Comparison of ENCODE assay signal across 22 cellular contexts in the genomic region with DNA sequence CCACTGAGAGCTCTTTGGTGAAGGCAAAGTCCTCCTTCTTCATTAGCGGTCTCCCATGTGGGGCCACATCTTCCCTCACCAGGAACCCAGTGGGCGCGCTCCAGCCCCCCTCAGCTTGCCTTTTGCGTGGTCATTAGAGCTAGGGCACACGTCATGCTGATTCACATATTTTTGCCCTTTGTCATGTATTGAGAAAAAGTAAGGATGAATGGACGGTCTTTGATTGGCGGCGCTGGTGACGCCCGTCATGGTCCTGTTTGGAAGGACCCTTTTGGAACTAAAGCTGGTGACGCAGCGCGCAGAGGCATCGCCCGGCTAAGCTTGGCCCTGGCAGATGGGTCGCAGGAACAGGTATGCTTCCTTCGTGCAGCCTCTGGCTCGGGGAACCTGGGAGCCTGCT. TPM values are rescaled to one million over a fixed set of nuclear protein-coding genes. Genes with fewer than 3 reads are reported as not detected.
"Had no signal": no experiment of that assay in that cellular context is flagged by ENCODE, and none has a peak within 500 bp of the region (broad histone marks: within the 10 kb centered on the region; RNA-seq: fewer than 3 reads in every experiment).

No MANE protein-coding gene starts in this region.

- FAIRE-seq: frontal cortex, kidney had no signal

- H3K27ac ChIP-seq: adrenal gland, psoas muscle, skin epidermis, uterus, VCaP had no signal

- H3K9me3 ChIP-seq: adrenal gland, psoas muscle, tibial artery, uterus had no signal

- H3K36me3 Mint-ChIP-seq: activated naive CD4-positive, alpha-beta T cell treated with anti-CD3 and anti-CD28 coated beads, Interleukin-2, amount 50 U/mL, for 24 hours had no signal

- H3K4me1 Mint-ChIP-seq: activated naive CD4-positive, alpha-beta T cell treated with anti-CD3 and anti-CD28 coated beads, Interleukin-2, amount 50 U/mL, for 24 hours had no signal

- DNase-seq: activated CD4-positive, alpha-beta T cell treated with anti-CD3 and anti-CD28 coated beads for 1 hour; activated CD4-positive, alpha-beta T cell treated with anti-CD3 and anti-CD28 coated beads, Interleukin-2, amount 50 U/mL, for 4 hours; activated gamma-delta T cell; adrenal gland; effector memory CD8-positive, alpha-beta T cell; head of caudate nucleus; kidney; midbrain; occipital lobe; psoas muscle; right cardiac atrium; stimulated activated naive CD8-positive, alpha-beta T cell treated with anti-CD3 and anti-CD28 coated beads, Interleukin-15, Interleukin-2, amounts not matched to agents 100 U/mL and 50 U/mL, for 24 hours; T-helper 2 cell; tibial artery; uterus had no signal

- H3K27me3 Mint-ChIP-seq: activated naive CD4-positive, alpha-beta T cell treated with anti-CD3 and anti-CD28 coated beads, Interleukin-2, amount 50 U/mL, for 24 hours; effector memory CD8-positive, alpha-beta T cell had no signal

- H3K27me3 ChIP-seq: adrenal gland, tibial artery, uterus had no signal

- H3K27ac Mint-ChIP-seq: activated naive CD4-positive, alpha-beta T cell treated with anti-CD3 and anti-CD28 coated beads, Interleukin-2, amount 50 U/mL, for 24 hours; effector memory CD8-positive, alpha-beta T cell; nephron had no signal

- H3K4me1 ChIP-seq: adrenal gland, psoas muscle, uterus had no signal

- H3K4me3 ChIP-seq: adrenal gland, psoas muscle, skin epidermis, tibial artery, uterus had no signal

- H3K36me3 ChIP-seq: adrenal gland, tibial artery, uterus had no signal

- ATAC-seq: effector memory CD8-positive, alpha-beta T cell; left lobe of liver; psoas muscle; right cardiac atrium; stimulated activated naive CD8-positive, alpha-beta T cell treated with anti-CD3 and anti-CD28 coated beads, Interleukin-15, Interleukin-2, amounts not matched to agents 100 U/mL and 50 U/mL, for 24 hours had no signal

- H3K9me3 Mint-ChIP-seq: activated naive CD4-positive, alpha-beta T cell treated with anti-CD3 and anti-CD28 coated beads, Interleukin-2, amount 50 U/mL, for 24 hours; effector memory CD8-positive, alpha-beta T cell; nephron had no signal

- H3K4me3 Mint-ChIP-seq: activated naive CD4-positive, alpha-beta T cell treated with anti-CD3 and anti-CD28 coated beads, Interleukin-2, amount 50 U/mL, for 24 hours; effector memory CD8-positive, alpha-beta T cell; nephron had no signal

RNA-seq across cellular contexts. Expression of a gene that starts 3.1 kb away (rescaled TPM):
- total RNA-seq: dermis microvascular lymphatic vessel endothelial cell had no signal
